In genomic region chr12:4648499-4649357, GRCh38 we compare ENCODE assay signal across 1 cellular context.
TF ChIP-seq lines count a peak whose summit lies in the region.

Gene AKAP3, minus strand, starts transcription at chr12:4649051. Its CDS starts 10,855 bp downstream, at chr12:4638196.
Gene NDUFA9, plus strand, starts transcription at chr12:4649114. Its CDS starts 13 bp downstream, at chr12:4649127.

TF ChIP-seq in A549, 52 proteins besides CTCF, POLR2A, EP300 and RAD21 (continued from another document):
- TF ChIP-seq PBX3 (IDR thresholded peaks at IDR 0.05) (peak; percentile 82), NPAS2 (CRISPR knock-in tag; IDR thresholded peaks at IDR 0.05; ENCODE audit: borderline replicate concordance) (no peak), HOXA7 (CRISPR knock-in tag; IDR thresholded peaks at IDR 0.05) (no peak), MAX (IDR thresholded peaks at IDR 0.05) (0 out of 2 replicates have a peak, but pooled peaks have one; percentile 12), ZSCAN20 (CRISPR knock-in tag; IDR thresholded peaks at IDR 0.05) (no peak), CBX2 (IDR thresholded peaks at IDR 0.05; ENCODE audit: borderline replicate concordance, low read depth) (no peak), NFE2L2 (conservative IDR thresholded peaks at IDR 0.05; ENCODE audit: low read length) (no peak), RARB (CRISPR knock-in tag; IDR thresholded peaks at IDR 0.05) (no peak), HOXB5 (CRISPR knock-in tag; IDR thresholded peaks at IDR 0.05) (no peak), HOXB13 (CRISPR knock-in tag; IDR thresholded peaks at IDR 0.05; ENCODE audit: low read depth) (no peak), ZFP36 (IDR thresholded peaks at IDR 0.05; ENCODE audit: borderline replicate concordance, partially characterized antibody) (no peak), JUN (IDR thresholded peaks at IDR 0.05) (peak; percentile 49 to 84; a peak in 4 of 5 replicates), KDM5A (IDR thresholded peaks at IDR 0.05) (peak; percentile 91), HMGXB4 (CRISPR knock-in tag; IDR thresholded peaks at IDR 0.05; ENCODE audit: borderline replicate concordance) (no peak), HEYL (CRISPR knock-in tag; IDR thresholded peaks at IDR 0.05) (no peak), GATA3 (IDR thresholded peaks at IDR 0.05; ENCODE audit: borderline replicate concordance) (no peak), PHF8 (IDR thresholded peaks at IDR 0.05; ENCODE audit: borderline replicate concordance, low read depth) (peak; percentile 43; the same call in 1 of the 2 replicates), CBX8 (IDR thresholded peaks at IDR 0.05) (no peak), HES2 (IDR thresholded peaks at IDR 0.05) (no peak), E2F6 (IDR thresholded peaks at IDR 0.05; ENCODE audit: borderline replicate concordance, low read depth) (no peak)
